Comparison of ENCODE assay signal across 8 cellular contexts in the genomic region with DNA sequence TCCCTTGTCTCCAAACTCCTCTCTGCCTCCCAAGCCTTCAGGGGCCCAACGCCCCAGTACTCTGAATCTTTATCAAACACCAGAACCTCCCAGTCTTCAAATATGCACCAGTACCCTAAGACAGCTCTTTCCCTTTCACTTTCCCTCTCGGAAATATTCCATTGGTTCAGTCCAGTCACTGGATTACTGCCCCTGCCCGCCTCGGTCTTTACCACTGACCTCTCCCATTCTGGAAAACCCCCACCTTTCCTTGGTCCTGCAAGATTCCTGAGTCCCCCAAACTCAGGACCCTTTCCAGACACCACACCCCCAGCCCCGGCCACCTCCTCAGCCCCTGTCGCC. TPM values are rescaled to one million over a fixed set of nuclear protein-coding genes. Genes with fewer than 3 reads are reported as not detected.
DNase-seq lines count a peak whose midpoint lies in the region; ATAC-seq, FAIRE-seq and TF ChIP-seq lines count a peak whose summit lies in the region.

No MANE protein-coding gene starts in this region.

- H3K4me3 Mint-ChIP-seq in naive thymus-derived CD4-positive, alpha-beta T cell, result peak overlapping the region; percentile 93 to 100 (median 98)

- peaks cover 0 to 5% (median 0%) of the 10 kb centered on the region in 11 donors for H3K9me3 Mint-ChIP-seq in naive thymus-derived CD4-positive, alpha-beta T cell

- H3K27me3 Mint-ChIP-seq in naive thymus-derived CD4-positive, alpha-beta T cell, result no peaks in the 10 kb centered on the region

- intact Hi-C loops in naive thymus-derived CD4-positive, alpha-beta T cell (cut with micrococcal nuclease), result loop anchor here (1.0 to 10.0 kb wide), 13 partner anchors 37 to 941 kb away; partner anchors contain the start of genes PCBD2 (in 2 of the 2), PPP2CA (in 2 of the 2), SKP1 (in 2 of the 2) and SEC24A (in 1 of the 2)
- intact Hi-C loops in posterior cingulate gyrus (cut with DNase I), result loop anchor here (2.0 kb wide), 1 partner anchor 37 kb away; the partner anchor contains the start of gene VDAC1

- H3K27ac Mint-ChIP-seq in naive thymus-derived CD4-positive, alpha-beta T cell, result peak overlapping the region; percentile 92 to 99 (median 97)

- peaks cover 10 to 18% of the 10 kb centered on the region in 2 donors for H3K4me1 ChIP-seq in naive thymus-derived CD4-positive, alpha-beta T cell (ENCODE audit: control insufficient read depth in 2 of 2, insufficient read depth in 2 of 2, low read length in 2 of 2)

- no peaks in the 10 kb centered on the region for H3K9me3 ChIP-seq in naive thymus-derived CD4-positive, alpha-beta T cell (ENCODE audit: control insufficient read depth in 2 of 3, low read length in 3 of 3)

- in situ Hi-C loops in SK-MEL-5 (cut with HindIII; ENCODE audit: low pct_unique_long_range_greater_than_20kb, low sequenced_read_pairs), result no loop called here

- H3K27me3 ChIP-seq in naive thymus-derived CD4-positive, alpha-beta T cell (ENCODE audit: control insufficient read depth in 2 of 2, insufficient read depth in 2 of 2, low read length in 2 of 2), result no peaks in the 10 kb centered on the region

- ATAC-seq in naive thymus-derived CD4-positive, alpha-beta T cell, result no peak
- no peak for ATAC-seq in GM18502 (IDR thresholded peaks at IDR 0.05; ENCODE audit: poor library complexity, unreplicated experiment)

- POLR2A ChIA-PET in naive thymus-derived CD4-positive, alpha-beta T cell (lab: Charles Lee), result interaction anchor here (1.2 kb wide), 1 partner anchor 200 kb away, joined by 3 read pairs; no protein-coding TSS in a partner anchor

- TF ChIP-seq CTCF in epithelial cell of proximal tubule (conservative IDR thresholded peaks at IDR 0.05; ENCODE audit: low read depth, low read length), result no peak

- H3K4me1 Mint-ChIP-seq in naive thymus-derived CD4-positive, alpha-beta T cell, result peaks cover 24 to 70% (median 58%) of the 10 kb centered on the region in 7 donors

- H3K36me3 Mint-ChIP-seq in naive thymus-derived CD4-positive, alpha-beta T cell, result peaks cover 0 to 22% (median 14%) of the 10 kb centered on the region in 5 donors

- peak overlapping the region; percentile 94 for H3K27ac ChIP-seq in naive thymus-derived CD4-positive, alpha-beta T cell (ENCODE audit: low read depth, low read length)

- peak; percentile 71 for FAIRE-seq in GM19239 (lab: Jason Lieb, UNC)

- DNase-seq in GM19239 (ENCODE audit: insufficient read length, low spot score), result no peak
- DNase-seq in SK-MEL-5 (ENCODE audit: low read depth, low spot score), result peak; percentile 19
- DNase-seq in epithelial cell of proximal tubule (ENCODE audit: low read depth), result no peak
- DNase-seq in naive thymus-derived CD4-positive, alpha-beta T cell, result peak in 5 of 9 donors; percentile 3 to 28 (median 6)
- DNase-seq in DMS153 treated with DMSO at 0.1 percent for 48 hours (lab: John Stamatoyannopoulos, UW; ENCODE audit: unreplicated experiment), result no peak
- no peak for DNase-seq in posterior cingulate gyrus
- no peak for DNase-seq in NCI-H82 treated with DMSO at 0.1 percent for 48 hours (lab: John Stamatoyannopoulos, UW; ENCODE audit: unreplicated experiment)

- CTCF ChIA-PET in naive thymus-derived CD4-positive, alpha-beta T cell (lab: Charles Lee), result no interaction called here

- peak overlapping the region; percentile 98 for H3K4me3 ChIP-seq in epithelial cell of proximal tubule (ENCODE audit: low read depth, low read length)
- peak overlapping the region; percentile 90 for H3K4me3 ChIP-seq in naive thymus-derived CD4-positive, alpha-beta T cell (ENCODE audit: low read length)

- peaks cover 0 to 14% (median 0%) of the 10 kb centered on the region in 3 experiments for H3K36me3 ChIP-seq in naive thymus-derived CD4-positive, alpha-beta T cell (ENCODE audit: control insufficient read depth in 2 of 3, insufficient read depth in 3 of 3, low read length in 3 of 3)

RNA-seq across cellular contexts. Expression of gene C5orf15, which starts 0.7 kb away (rescaled TPM):
- 108 and 121 TPM in 2 replicates for total RNA-seq in SK-MEL-5 (2014; rRNA removed; shearing (Covaris generic))
- 123 and 153 TPM in 2 replicates for polyA plus RNA-seq in SK-MEL-5 (2015; cell fraction: cytosol; rRNA removed)
- polyA plus RNA-seq in SK-MEL-5 (2015; cell fraction: nucleus; rRNA removed), result 59.1 and 60.0 TPM in 2 replicates
- total RNA-seq in epithelial cell of proximal tubule, result 71.1 and 73.2 TPM in 2 replicates
- 10 to 100 TPM; 11.1 to 33.6 (median 17.9) TPM for total RNA-seq in naive thymus-derived CD4-positive, alpha-beta T cell
- 10 to 100 TPM; 16.2 to 18.2 TPM for polyA plus RNA-seq in naive thymus-derived CD4-positive, alpha-beta T cell

RNA-seq across cellular contexts. Expression of gene VDAC1, which starts 37.1 kb away (rescaled TPM):
- total RNA-seq in SK-MEL-5 (2014; rRNA removed; shearing (Covaris generic)), result 566 and 620 TPM in 2 replicates
- polyA plus RNA-seq in SK-MEL-5 (2015; cell fraction: cytosol; rRNA removed), result 466 and 549 TPM in 2 replicates
- 181 and 183 TPM in 2 replicates for polyA plus RNA-seq in SK-MEL-5 (2015; cell fraction: nucleus; rRNA removed)
- total RNA-seq in epithelial cell of proximal tubule, result 295 and 368 TPM in 2 replicates
- total RNA-seq in naive thymus-derived CD4-positive, alpha-beta T cell, result 100 to 1,000 TPM in 1 of 5 experiments, 10 to 100 TPM in 4; 37.8 to 259 (median 43.7) TPM
- polyA plus RNA-seq in naive thymus-derived CD4-positive, alpha-beta T cell, result 10 to 100 TPM; 66.9 to 75.0 TPM

Comparison
In these comparisons a context has a peak if more than half of its experiments do, and no peak if none do; other contexts are left out.
1. DNase-seq: peak in SK-MEL-5 (single experiment) and naive thymus-derived CD4-positive, alpha-beta T cell (5 of 9); none in GM19239 (single experiment), epithelial cell of proximal tubule (single experiment), DMS153 treated with DMSO at 0.1 percent for 48 hours (single experiment), posterior cingulate gyrus (0 of 10) and NCI-H82 treated with DMSO at 0.1 percent for 48 hours (single experiment).